In the genomic region with DNA sequence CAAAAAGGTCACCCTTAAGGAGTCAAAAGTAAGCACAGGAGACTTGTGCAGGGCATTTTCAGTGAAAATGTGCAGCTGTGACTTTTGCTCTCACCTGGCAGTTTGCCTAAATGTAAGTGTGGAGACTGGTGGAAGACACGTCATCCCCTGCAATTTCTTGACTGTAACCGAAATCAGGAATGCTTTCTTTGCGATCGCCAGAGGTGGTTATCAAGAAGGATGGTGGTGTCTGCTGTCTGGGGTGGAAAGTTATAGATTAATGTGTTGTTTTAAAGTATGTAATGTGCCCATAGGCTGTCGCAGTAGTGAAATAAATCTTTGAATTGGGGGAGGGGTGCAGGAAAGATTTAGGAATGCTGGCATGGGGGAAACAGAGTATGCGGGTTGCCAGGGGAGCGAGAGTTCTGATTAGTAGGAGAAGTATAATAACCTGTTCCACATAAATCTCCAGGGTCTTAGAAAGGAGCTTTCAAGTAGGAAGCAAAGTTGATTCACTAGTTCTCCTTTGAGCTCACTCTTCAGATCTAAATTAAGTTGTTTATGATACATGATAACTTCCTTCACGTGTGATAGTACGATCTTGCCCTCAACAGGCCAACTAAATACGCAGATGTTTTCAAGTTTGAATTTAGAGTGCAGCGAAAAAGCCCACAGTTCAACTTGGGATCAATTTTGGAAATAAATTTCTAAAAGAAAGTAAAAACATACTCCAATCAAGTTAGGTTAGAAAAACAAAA, we compare ENCODE assay signal across 1 cellular context.
TF ChIP-seq lines count a peak whose summit lies in the region.

No MANE protein-coding gene starts in this region.

TF ChIP-seq in H1, 55 proteins besides CTCF, POLR2A, EP300 and RAD21:
- TF ChIP-seq, protein P1, sequence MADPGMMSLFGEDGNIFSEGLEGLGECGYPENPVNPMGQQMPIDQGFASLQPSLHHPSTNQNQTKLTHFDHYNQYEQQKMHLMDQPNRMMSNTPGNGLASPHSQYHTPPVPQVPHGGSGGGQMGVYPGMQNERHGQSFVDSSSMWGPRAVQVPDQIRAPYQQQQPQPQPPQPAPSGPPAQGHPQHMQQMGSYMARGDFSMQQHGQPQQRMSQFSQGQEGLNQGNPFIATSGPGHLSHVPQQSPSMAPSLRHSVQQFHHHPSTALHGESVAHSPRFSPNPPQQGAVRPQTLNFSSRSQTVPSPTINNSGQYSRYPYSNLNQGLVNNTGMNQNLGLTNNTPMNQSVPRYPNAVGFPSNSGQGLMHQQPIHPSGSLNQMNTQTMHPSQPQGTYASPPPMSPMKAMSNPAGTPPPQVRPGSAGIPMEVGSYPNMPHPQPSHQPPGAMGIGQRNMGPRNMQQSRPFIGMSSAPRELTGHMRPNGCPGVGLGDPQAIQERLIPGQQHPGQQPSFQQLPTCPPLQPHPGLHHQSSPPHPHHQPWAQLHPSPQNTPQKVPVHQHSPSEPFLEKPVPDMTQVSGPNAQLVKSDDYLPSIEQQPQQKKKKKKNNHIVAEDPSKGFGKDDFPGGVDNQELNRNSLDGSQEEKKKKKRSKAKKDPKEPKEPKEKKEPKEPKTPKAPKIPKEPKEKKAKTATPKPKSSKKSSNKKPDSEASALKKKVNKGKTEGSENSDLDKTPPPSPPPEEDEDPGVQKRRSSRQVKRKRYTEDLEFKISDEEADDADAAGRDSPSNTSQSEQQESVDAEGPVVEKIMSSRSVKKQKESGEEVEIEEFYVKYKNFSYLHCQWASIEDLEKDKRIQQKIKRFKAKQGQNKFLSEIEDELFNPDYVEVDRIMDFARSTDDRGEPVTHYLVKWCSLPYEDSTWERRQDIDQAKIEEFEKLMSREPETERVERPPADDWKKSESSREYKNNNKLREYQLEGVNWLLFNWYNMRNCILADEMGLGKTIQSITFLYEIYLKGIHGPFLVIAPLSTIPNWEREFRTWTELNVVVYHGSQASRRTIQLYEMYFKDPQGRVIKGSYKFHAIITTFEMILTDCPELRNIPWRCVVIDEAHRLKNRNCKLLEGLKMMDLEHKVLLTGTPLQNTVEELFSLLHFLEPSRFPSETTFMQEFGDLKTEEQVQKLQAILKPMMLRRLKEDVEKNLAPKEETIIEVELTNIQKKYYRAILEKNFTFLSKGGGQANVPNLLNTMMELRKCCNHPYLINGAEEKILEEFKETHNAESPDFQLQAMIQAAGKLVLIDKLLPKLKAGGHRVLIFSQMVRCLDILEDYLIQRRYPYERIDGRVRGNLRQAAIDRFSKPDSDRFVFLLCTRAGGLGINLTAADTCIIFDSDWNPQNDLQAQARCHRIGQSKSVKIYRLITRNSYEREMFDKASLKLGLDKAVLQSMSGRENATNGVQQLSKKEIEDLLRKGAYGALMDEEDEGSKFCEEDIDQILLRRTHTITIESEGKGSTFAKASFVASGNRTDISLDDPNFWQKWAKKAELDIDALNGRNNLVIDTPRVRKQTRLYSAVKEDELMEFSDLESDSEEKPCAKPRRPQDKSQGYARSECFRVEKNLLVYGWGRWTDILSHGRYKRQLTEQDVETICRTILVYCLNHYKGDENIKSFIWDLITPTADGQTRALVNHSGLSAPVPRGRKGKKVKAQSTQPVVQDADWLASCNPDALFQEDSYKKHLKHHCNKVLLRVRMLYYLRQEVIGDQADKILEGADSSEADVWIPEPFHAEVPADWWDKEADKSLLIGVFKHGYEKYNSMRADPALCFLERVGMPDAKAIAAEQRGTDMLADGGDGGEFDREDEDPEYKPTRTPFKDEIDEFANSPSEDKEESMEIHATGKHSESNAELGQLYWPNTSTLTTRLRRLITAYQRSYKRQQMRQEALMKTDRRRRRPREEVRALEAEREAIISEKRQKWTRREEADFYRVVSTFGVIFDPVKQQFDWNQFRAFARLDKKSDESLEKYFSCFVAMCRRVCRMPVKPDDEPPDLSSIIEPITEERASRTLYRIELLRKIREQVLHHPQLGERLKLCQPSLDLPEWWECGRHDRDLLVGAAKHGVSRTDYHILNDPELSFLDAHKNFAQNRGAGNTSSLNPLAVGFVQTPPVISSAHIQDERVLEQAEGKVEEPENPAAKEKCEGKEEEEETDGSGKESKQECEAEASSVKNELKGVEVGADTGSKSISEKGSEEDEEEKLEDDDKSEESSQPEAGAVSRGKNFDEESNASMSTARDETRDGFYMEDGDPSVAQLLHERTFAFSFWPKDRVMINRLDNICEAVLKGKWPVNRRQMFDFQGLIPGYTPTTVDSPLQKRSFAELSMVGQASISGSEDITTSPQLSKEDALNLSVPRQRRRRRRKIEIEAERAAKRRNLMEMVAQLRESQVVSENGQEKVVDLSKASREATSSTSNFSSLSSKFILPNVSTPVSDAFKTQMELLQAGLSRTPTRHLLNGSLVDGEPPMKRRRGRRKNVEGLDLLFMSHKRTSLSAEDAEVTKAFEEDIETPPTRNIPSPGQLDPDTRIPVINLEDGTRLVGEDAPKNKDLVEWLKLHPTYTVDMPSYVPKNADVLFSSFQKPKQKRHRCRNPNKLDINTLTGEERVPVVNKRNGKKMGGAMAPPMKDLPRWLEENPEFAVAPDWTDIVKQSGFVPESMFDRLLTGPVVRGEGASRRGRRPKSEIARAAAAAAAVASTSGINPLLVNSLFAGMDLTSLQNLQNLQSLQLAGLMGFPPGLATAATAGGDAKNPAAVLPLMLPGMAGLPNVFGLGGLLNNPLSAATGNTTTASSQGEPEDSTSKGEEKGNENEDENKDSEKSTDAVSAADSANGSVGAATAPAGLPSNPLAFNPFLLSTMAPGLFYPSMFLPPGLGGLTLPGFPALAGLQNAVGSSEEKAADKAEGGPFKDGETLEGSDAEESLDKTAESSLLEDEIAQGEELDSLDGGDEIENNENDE (IDR thresholded peaks at IDR 0.05; ENCODE audit: insufficient replicate concordance, low read length) = no peak
- TF ChIP-seq ASH2L (IDR thresholded peaks at IDR 0.05; ENCODE audit: low read length) = no peak
- no peak for TF ChIP-seq CHD2 (IDR thresholded peaks at IDR 0.05; ENCODE audit: low read length)
- no peak for TF ChIP-seq POLR2AphosphoS5 (IDR thresholded peaks at IDR 0.05; ENCODE audit: low read depth, low read length)
- no peak for TF ChIP-seq NRF1 (IDR thresholded peaks at IDR 0.05; ENCODE audit: low read depth, low read length)
- TF ChIP-seq KDM1A (IDR thresholded peaks at IDR 0.05; ENCODE audit: borderline replicate concordance, low read length) = no peak
- TF ChIP-seq BRCA1 (IDR thresholded peaks at IDR 0.05; ENCODE audit: low read depth, low read length) = no peak
- TF ChIP-seq TEAD4 (IDR thresholded peaks at IDR 0.05; ENCODE audit: low read depth, low read length) = no peak
- no peak for TF ChIP-seq YY1 (IDR thresholded peaks at IDR 0.05; ENCODE audit: low read depth, low read length)
- no peak for TF ChIP-seq GABPA (IDR thresholded peaks at IDR 0.05; ENCODE audit: borderline replicate concordance, insufficient read depth, low read length)
- TF ChIP-seq ATF3 (IDR thresholded peaks at IDR 0.05; ENCODE audit: insufficient read depth, low read depth, low read length) = no peak
- no peak for TF ChIP-seq SP4 (IDR thresholded peaks at IDR 0.05; ENCODE audit: low read length)
- TF ChIP-seq, protein P2, sequence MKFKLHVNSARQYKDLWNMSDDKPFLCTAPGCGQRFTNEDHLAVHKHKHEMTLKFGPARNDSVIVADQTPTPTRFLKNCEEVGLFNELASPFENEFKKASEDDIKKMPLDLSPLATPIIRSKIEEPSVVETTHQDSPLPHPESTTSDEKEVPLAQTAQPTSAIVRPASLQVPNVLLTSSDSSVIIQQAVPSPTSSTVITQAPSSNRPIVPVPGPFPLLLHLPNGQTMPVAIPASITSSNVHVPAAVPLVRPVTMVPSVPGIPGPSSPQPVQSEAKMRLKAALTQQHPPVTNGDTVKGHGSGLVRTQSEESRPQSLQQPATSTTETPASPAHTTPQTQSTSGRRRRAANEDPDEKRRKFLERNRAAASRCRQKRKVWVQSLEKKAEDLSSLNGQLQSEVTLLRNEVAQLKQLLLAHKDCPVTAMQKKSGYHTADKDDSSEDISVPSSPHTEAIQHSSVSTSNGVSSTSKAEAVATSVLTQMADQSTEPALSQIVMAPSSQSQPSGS (IDR thresholded peaks at IDR 0.05; ENCODE audit: low read length) = no peak
